ENCODE assay signal across 1 cellular context in the genomic region with DNA sequence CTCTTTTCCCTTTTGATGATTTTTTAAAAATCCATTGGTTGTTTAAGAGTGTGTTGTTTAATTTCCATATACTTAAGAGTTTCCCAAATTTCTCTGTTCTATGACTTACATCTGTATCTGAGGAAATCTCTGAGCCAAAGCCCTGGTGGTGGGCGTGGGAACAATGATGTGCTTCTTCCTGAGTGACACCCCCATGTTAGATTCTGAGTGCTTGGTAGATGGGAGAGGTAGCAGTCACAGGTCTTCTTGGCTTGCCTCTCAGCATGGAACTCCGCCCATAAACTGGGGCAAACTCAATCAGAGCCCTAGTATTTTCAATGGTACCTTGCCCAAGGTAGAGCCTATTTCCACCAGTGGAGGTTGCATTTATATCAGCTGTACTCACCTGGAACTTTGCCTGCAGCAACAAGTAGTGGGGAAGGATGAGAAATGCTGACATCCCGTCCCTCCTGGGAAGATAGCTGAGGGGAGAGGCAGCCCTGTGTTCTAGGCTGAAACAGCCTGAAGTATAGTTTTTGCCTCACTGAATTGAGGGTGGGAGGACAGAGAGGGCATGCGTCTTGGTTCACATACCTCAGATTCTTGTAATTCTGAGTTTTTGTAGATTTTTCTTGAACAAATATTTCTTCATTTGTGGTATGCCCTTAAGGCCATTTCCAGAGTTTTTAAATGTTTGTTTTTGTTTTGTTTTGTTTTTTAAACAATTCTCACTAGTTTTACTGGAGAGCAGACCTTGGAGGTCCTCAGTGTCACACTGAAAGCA.
TF ChIP-seq lines count a peak whose summit lies in the region.

No MANE protein-coding gene starts in this region.

TF ChIP-seq in A549, 52 proteins besides CTCF, POLR2A, EP300 and RAD21:
- TF ChIP-seq, protein P1, sequence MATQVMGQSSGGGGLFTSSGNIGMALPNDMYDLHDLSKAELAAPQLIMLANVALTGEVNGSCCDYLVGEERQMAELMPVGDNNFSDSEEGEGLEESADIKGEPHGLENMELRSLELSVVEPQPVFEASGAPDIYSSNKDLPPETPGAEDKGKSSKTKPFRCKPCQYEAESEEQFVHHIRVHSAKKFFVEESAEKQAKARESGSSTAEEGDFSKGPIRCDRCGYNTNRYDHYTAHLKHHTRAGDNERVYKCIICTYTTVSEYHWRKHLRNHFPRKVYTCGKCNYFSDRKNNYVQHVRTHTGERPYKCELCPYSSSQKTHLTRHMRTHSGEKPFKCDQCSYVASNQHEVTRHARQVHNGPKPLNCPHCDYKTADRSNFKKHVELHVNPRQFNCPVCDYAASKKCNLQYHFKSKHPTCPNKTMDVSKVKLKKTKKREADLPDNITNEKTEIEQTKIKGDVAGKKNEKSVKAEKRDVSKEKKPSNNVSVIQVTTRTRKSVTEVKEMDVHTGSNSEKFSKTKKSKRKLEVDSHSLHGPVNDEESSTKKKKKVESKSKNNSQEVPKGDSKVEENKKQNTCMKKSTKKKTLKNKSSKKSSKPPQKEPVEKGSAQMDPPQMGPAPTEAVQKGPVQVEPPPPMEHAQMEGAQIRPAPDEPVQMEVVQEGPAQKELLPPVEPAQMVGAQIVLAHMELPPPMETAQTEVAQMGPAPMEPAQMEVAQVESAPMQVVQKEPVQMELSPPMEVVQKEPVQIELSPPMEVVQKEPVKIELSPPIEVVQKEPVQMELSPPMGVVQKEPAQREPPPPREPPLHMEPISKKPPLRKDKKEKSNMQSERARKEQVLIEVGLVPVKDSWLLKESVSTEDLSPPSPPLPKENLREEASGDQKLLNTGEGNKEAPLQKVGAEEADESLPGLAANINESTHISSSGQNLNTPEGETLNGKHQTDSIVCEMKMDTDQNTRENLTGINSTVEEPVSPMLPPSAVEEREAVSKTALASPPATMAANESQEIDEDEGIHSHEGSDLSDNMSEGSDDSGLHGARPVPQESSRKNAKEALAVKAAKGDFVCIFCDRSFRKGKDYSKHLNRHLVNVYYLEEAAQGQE (IDR thresholded peaks at IDR 0.05), result no peak
- TF ChIP-seq, protein P2, sequence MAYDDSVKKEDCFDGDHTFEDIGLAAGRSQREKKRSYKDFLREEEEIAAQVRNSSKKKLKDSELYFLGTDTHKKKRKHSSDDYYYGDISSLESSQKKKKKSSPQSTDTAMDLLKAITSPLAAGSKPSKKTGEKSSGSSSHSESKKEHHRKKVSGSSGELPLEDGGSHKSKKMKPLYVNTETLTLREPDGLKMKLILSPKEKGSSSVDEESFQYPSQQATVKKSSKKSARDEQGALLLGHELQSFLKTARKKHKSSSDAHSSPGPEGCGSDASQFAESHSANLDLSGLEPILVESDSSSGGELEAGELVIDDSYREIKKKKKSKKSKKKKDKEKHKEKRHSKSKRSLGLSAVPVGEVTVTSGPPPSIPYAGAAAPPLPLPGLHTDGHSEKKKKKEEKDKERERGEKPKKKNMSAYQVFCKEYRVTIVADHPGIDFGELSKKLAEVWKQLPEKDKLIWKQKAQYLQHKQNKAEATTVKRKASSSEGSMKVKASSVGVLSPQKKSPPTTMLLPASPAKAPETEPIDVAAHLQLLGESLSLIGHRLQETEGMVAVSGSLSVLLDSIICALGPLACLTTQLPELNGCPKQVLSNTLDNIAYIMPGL (CRISPR knock-in tag; IDR thresholded peaks at IDR 0.05; ENCODE audit: borderline replicate concordance), result no peak
- TF ChIP-seq SMC3 (IDR thresholded peaks at IDR 0.05) (no peak), JUN (IDR thresholded peaks at IDR 0.05) (no peak), JUNB (IDR thresholded peaks at IDR 0.05) (no peak), TP53 (CRISPR knock-in tag; IDR thresholded peaks at IDR 0.05) (no peak), POLR2AphosphoS2 (conservative IDR thresholded peaks at IDR 0.05; ENCODE audit: low read length) (no peak), RFX5 (IDR thresholded peaks at IDR 0.05) (no peak), FOXS1 (CRISPR knock-in tag; IDR thresholded peaks at IDR 0.05) (no peak), ZFP36 (IDR thresholded peaks at IDR 0.05; ENCODE audit: borderline replicate concordance, partially characterized antibody) (no peak), HOXB5 (CRISPR knock-in tag; IDR thresholded peaks at IDR 0.05) (no peak)
TF ChIP-seq in A549: peak in this region for 0.
